8 cellular contexts compared by ENCODE assay signal in the genomic region with DNA sequence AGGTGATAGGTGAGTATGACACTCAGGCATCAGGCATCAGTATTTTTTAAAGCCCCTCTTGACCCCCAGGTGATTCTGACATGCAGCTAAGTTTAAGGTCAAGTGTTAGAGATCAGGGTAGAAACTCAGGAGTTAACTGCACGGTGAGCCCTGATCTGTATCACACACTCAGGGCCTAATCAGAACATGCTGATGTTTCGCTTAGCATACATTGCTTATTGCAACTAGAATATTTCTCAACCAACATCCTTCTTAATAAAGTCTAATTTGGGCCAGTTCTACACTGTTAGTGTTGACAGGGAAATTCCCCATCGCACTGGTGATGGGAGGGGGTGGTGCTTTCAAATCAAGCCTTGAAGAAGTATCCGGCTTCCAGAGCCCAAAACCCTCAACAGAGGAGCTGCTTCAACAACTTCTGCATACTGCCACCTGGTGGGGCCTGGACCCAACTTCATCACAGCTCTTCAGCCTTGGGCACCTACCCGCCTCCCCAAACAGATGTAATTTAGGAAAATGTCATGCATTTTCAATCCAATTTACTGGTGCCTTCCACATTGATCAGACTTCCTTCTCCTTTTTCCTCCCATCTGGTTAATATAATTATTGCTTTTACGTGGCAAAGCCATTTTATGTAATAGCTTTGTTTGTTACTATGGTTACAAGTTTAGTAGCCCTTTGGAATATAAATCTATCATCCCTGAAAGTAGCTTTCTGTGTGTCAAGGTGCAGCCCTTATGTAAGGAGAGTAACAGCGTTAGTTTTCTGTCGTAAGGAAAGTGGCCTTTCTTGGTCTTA.
DNase-seq lines count a peak whose midpoint lies in the region; ATAC-seq and TF ChIP-seq lines count a peak whose summit lies in the region.

No MANE protein-coding gene starts in this region.

- H3K36me3 ChIP-seq in neural progenitor cell, result no peaks in the 10 kb centered on the region

- DNase-seq in Calu3, result peak; percentile 88
- DNase-seq in Jurkat, Clone E6-1 (ENCODE audit: low read depth, low spot score), result peak; percentile 79
- peak; percentile 73 for DNase-seq in RKO (ENCODE audit: low spot score)
- peak; percentile 73 to 77 for DNase-seq in activated T-helper 1 cell treated with anti-CD3 and anti-CD28 coated beads, Interleukin-2, amount 50 U/mL, for 16 hours (ENCODE audit: low read depth in 1 of 2, low spot score in 1 of 2)
- peak; percentile 88 for DNase-seq in fibroblast of the aortic adventitia (ENCODE audit: low read depth)
- DNase-seq in neural progenitor cell (ENCODE audit: low spot score), result peak; percentile 90
- DNase-seq in stimulated activated naive CD8-positive, alpha-beta T cell treated with anti-CD3 and anti-CD28 coated beads, Interleukin-15, amount 100 ng/mL, for 72 hours, result peak; percentile 76 to 87

- H3K9me3 Mint-ChIP-seq in Calu3 (ENCODE audit: low read depth, unreplicated experiment), result no peaks in the 10 kb centered on the region
- H3K9me3 Mint-ChIP-seq in neural progenitor cell, result no peaks in the 10 kb centered on the region
- no peaks in the 10 kb centered on the region for H3K9me3 Mint-ChIP-seq in stimulated activated naive CD8-positive, alpha-beta T cell treated with anti-CD3 and anti-CD28 coated beads, Interleukin-15, amount 100 ng/mL, for 72 hours

- H3K4me3 ChIP-seq in Jurkat, Clone E6-1 (ENCODE audit: low read length), result no peak overlapping the region
- H3K4me3 ChIP-seq in fibroblast of the aortic adventitia (ENCODE audit: low read depth, low read length) (no peak overlapping the region), neural progenitor cell (no peak overlapping the region)

- no peaks in the 10 kb centered on the region for H4K20me1 ChIP-seq in neural progenitor cell (ENCODE audit: low read depth)

- H3K27me3 Mint-ChIP-seq in Calu3 (ENCODE audit: unreplicated experiment) (no peaks in the 10 kb centered on the region), neural progenitor cell (ENCODE audit: insufficient read depth, low read depth) (peaks cover 4% of the 10 kb centered on the region)
- no peaks in the 10 kb centered on the region for H3K27me3 Mint-ChIP-seq in stimulated activated naive CD8-positive, alpha-beta T cell treated with anti-CD3 and anti-CD28 coated beads, Interleukin-15, amount 100 ng/mL, for 72 hours

- intact Hi-C loops in Calu3 (cut with micrococcal nuclease; ENCODE audit: unreplicated experiment), result loop anchor here (1.0 to 5.0 kb wide), 3 partner anchors 134 to 410 kb away; no protein-coding TSS in a partner anchor

- H2AFZ ChIP-seq in neural progenitor cell (replicated peaks), result no peak overlapping the region

- no peaks in the 10 kb centered on the region for H3K79me2 ChIP-seq in neural progenitor cell (ENCODE audit: low read depth)

- H3K36me3 Mint-ChIP-seq in Calu3 (ENCODE audit: insufficient read depth, unreplicated experiment) (peaks cover 16% of the 10 kb centered on the region), neural progenitor cell (no peaks in the 10 kb centered on the region)

- peaks cover 34% of the 10 kb centered on the region for H3K4me1 Mint-ChIP-seq in Calu3 (ENCODE audit: low read depth, unreplicated experiment)
- peaks cover 23% of the 10 kb centered on the region for H3K4me1 Mint-ChIP-seq in neural progenitor cell
- H3K4me1 Mint-ChIP-seq in stimulated activated naive CD8-positive, alpha-beta T cell treated with anti-CD3 and anti-CD28 coated beads, Interleukin-15, amount 100 ng/mL, for 72 hours, result peaks cover 26% of the 10 kb centered on the region

- H3K27ac ChIP-seq in neural progenitor cell, result no peak overlapping the region

- peak; percentile 81 for ATAC-seq in GM21515 (IDR thresholded peaks at IDR 0.05; ENCODE audit: unreplicated experiment)
- ATAC-seq in stimulated activated naive CD8-positive, alpha-beta T cell treated with anti-CD3 and anti-CD28 coated beads, Interleukin-15, amount 100 ng/mL, for 72 hours, result peak; percentile 97

- H3K4me1 ChIP-seq in neural progenitor cell, result no peaks in the 10 kb centered on the region

- CTCF ChIA-PET in Calu3 (lab: Charles Lee), result interaction anchor here (0.7 to 2.3 kb wide), 18 partner anchors 10 to 917 kb away, joined by 3 to 37 read pairs (median 4); no protein-coding TSS in a partner anchor

- H3K27ac Mint-ChIP-seq in Calu3 (ENCODE audit: unreplicated experiment), result peak overlapping the region; percentile 88
- H3K27ac Mint-ChIP-seq in neural progenitor cell, result no peak overlapping the region
- peak overlapping the region in 1 of 2 donors; percentile 53 for H3K27ac Mint-ChIP-seq in stimulated activated naive CD8-positive, alpha-beta T cell treated with anti-CD3 and anti-CD28 coated beads, Interleukin-15, amount 100 ng/mL, for 72 hours

- H3K27me3 ChIP-seq in neural progenitor cell, result no peaks in the 10 kb centered on the region

- BruUV-seq in Calu3 (replicated peaks; lab: Mats Ljungman, UMichigan), result no TSS peak

- no peak overlapping the region for H3K4me2 ChIP-seq in neural progenitor cell

- TF ChIP-seq CTCF in Calu3 (IDR thresholded peaks at IDR 0.05; ENCODE audit: unreplicated experiment) (peak; percentile 84), fibroblast of the aortic adventitia (IDR thresholded peaks at IDR 0.05; ENCODE audit: insufficient read depth, low read length) (peak; percentile 85), neural progenitor cell (IDR thresholded peaks at IDR 0.05) (peak; percentile 90)

- no peak overlapping the region for H3K9ac ChIP-seq in neural progenitor cell

- H3K4me3 Mint-ChIP-seq in Calu3 (ENCODE audit: low read depth, unreplicated experiment), result peak overlapping the region; percentile 37
- H3K4me3 Mint-ChIP-seq in neural progenitor cell, result no peak overlapping the region
- H3K4me3 Mint-ChIP-seq in stimulated activated naive CD8-positive, alpha-beta T cell treated with anti-CD3 and anti-CD28 coated beads, Interleukin-15, amount 100 ng/mL, for 72 hours, result peak overlapping the region in 1 of 2 donors; percentile 38

- H3F3A ChIP-seq in neural progenitor cell (ENCODE audit: low read depth), result no peaks in the 10 kb centered on the region

- H3K9me3 ChIP-seq in neural progenitor cell (ENCODE audit: low read depth), result no peaks in the 10 kb centered on the region
